Comparison of ENCODE assay signal across 8 cellular contexts in the genomic region with DNA sequence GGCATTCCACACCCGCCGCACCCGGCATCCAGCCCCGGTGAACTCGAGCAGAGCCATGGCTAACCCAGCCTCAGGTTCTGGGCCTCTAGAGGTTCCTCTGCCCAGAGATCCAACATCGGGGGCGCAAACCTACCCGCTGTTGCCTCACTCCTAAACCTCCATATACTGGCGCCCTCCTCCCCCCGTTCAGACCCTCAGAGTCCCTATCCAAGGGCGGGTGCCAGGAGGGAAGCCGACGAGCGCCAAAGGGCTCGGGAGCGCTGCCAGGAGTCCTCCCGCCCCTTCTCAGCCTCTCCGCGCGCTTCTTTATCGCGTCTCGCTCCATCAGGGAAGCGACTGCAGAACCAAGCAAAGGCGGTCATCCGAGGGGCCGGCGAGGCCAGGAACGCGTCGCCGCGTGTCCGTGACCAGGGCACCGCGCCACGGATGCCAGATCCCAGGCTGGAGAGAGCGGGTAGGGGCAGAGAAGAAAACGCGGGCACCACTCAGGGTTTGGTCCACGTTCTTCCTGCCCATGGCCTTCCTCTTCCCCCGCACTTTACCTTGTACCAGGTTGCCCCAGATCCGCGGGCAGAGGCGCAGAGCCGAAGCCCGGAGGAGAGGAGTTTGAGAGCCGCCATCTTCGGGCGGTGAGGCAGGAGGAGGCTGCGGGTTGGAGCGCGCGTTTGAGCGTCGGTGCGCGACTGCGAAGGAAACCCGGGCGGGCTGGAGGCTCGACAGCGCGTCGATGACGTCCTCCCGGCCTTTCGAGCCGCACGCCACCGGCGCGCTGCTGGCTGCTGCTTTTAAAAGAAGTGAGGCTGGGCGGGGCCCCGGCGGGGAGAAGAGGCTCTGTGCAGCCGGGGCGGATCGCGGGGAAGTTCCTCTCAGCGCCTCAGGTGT. TPM values are rescaled to one million over a fixed set of nuclear protein-coding genes. Genes with fewer than 3 reads are reported as not detected.
A peak's percentile ranks its signal among the peaks of the same experiment; 100 is the strongest.
DNase-seq lines count a peak whose midpoint lies in the region; ATAC-seq and TF ChIP-seq lines count a peak whose summit lies in the region.

OXCT1 (minus strand) TSS at position 687 of the 882 bp plus-strand sequence; CDS start at position 620, 67 bp downstream.

- no peak for TF ChIP-seq RAD21 in SK-N-SH (IDR thresholded peaks at IDR 0.05; ENCODE audit: low read length)

- no peaks in the 10 kb centered on the region for H4K20me1 ChIP-seq in SK-N-SH (ENCODE audit: insufficient read depth)

- H2AFZ ChIP-seq in SK-N-SH (ENCODE audit: low read depth): peak within 1 kb of the TSS; percentile 96

- peak within 1 kb of the TSS; percentile 92 for H3K4me3 Mint-ChIP-seq in HFFc6

- H3K9me2 ChIP-seq in SK-N-SH: no peaks in the 10 kb centered on the region

- POLR2A ChIA-PET in SK-N-SH (lab: Yijun Ruan, JAX): interaction anchor here (0.6 to 1.4 kb wide), 3 partner anchors 34 to 1176 kb away, joined by 5 to 10 read pairs (median 9); partner anchors contain the start of gene RIMOC1

- DNase-seq in HFFc6 (peak; percentile 78), NAMALWA (ENCODE audit: low spot score) (peak; percentile 96), SK-N-SH (peak; percentile 88), Right ventricle myocardium inferior (ENCODE audit: missing footprints) (peak; percentile 94), ovary (peak; percentile 75 to 88 (median 83)), thyroid gland (peak; percentile 83 to 87)
- DNase-seq in activated naive CD4-positive, alpha-beta T cell treated with anti-CD3 and anti-CD28 coated beads, Interleukin-2, amount 50 U/mL, for 72 hours (ENCODE audit: low spot score in 2 of 2): peak; percentile 89 to 93

- intact Hi-C loops in Right ventricle myocardium inferior (cut with DNase I): loop anchor here (1.0 to 10.0 kb wide), 2 partner anchors 34 to 555 kb away; partner anchors contain the start of genes GHR and RIMOC1
- intact Hi-C loops in ovary (cut with DNase I): loop anchor here in 1 of 4 donors (10.0 kb wide), 1 partner anchor 895 kb away; no protein-coding TSS in a partner anchor
- intact Hi-C loops in thyroid gland (cut with DNase I): no loop called here

- H3K36me3 Mint-ChIP-seq in HFFc6 (ENCODE audit: low read depth): no peaks in the 10 kb centered on the region; the same call in 1 of the 2 replicates
- peaks cover 6 to 25% of the 10 kb centered on the region in 2 donors for H3K36me3 Mint-ChIP-seq in activated naive CD4-positive, alpha-beta T cell treated with anti-CD3 and anti-CD28 coated beads, Interleukin-2, amount 50 U/mL, for 72 hours

- H3K4me2 ChIP-seq in SK-N-SH: peak within 1 kb of the TSS; percentile 94

- no peak for TF ChIP-seq EP300 in SK-N-SH (IDR thresholded peaks at IDR 0.05; ENCODE audit: borderline replicate concordance in 1 of 2, low read depth in 1 of 2, low read length in 1 of 2)
- no peak for TF ChIP-seq EP300 in ovary (IDR thresholded peaks at IDR 0.05)

- H3K4me1 Mint-ChIP-seq in HFFc6 (ENCODE audit: low read depth): peaks cover 33% of the 10 kb centered on the region

- CTCF ChIA-PET in SK-N-SH (lab: Yijun Ruan, JAX): interaction anchor here (1.3 to 5.7 kb wide), 3 partner anchors 13 to 187 kb away, joined by 4 to 46 read pairs (median 5); no protein-coding TSS in a partner anchor

- TF ChIP-seq POLR2A in ovary (IDR thresholded peaks at IDR 0.05): peak; percentile 72
- peak in 1 of 2 donors; percentile 89 for TF ChIP-seq POLR2A in thyroid gland (IDR thresholded peaks at IDR 0.05)

- peak; percentile 91 to 95 for ATAC-seq in activated naive CD4-positive, alpha-beta T cell treated with anti-CD3 and anti-CD28 coated beads, Interleukin-2, amount 50 U/mL, for 72 hours
- peak; percentile 82 for ATAC-seq in Right ventricle myocardium inferior

- no peaks in the 10 kb centered on the region; the same call in 1 of the 2 replicates for H3K27me3 Mint-ChIP-seq in HFFc6 (ENCODE audit: insufficient read depth)

- no peaks in the 10 kb centered on the region for H3K36me3 ChIP-seq in SK-N-SH (replicated peaks in 1 of 2; ENCODE audit: control insufficient read depth in 1 of 2, insufficient read depth in 2 of 2, low read length in 1 of 2)
- H3K36me3 ChIP-seq in ovary: no peaks in the 10 kb centered on the region
- no peaks in the 10 kb centered on the region for H3K36me3 ChIP-seq in thyroid gland

- H3K9me3 ChIP-seq in SK-N-SH: no peaks in the 10 kb centered on the region
- H3K9me3 ChIP-seq in ovary: no peaks in the 10 kb centered on the region
- H3K9me3 ChIP-seq in thyroid gland: no peaks in the 10 kb centered on the region

- H3F3A ChIP-seq in SK-N-SH (replicated peaks; ENCODE audit: insufficient read depth): peaks cover 4% of the 10 kb centered on the region

- TF ChIP-seq CTCF in HFFc6 (IDR thresholded peaks at IDR 0.05) (no peak), SK-N-SH (IDR thresholded peaks at IDR 0.05) (no peak), ovary (IDR thresholded peaks at IDR 0.05) (no peak), thyroid gland (IDR thresholded peaks at IDR 0.05) (no peak)

- peak within 1 kb of the TSS; percentile 84 for H3K9ac ChIP-seq in SK-N-SH

- H3K27ac Mint-ChIP-seq in HFFc6: peak within 1 kb of the TSS; percentile 82
- H3K27ac Mint-ChIP-seq in activated naive CD4-positive, alpha-beta T cell treated with anti-CD3 and anti-CD28 coated beads, Interleukin-2, amount 50 U/mL, for 72 hours: peak within 1 kb of the TSS; percentile 92 to 93

- H3K4me1 ChIP-seq in SK-N-SH (ENCODE audit: control insufficient read depth in 1 of 2, insufficient read depth in 2 of 2, low read depth in 1 of 2, low read length in 1 of 2) (peaks cover 6 to 12% of the 10 kb centered on the region in 2 experiments; a peak in 1 of 4 replicates), ovary (ENCODE audit: insufficient read depth) (peaks cover 4% of the 10 kb centered on the region), thyroid gland (peaks cover 16 to 28% of the 10 kb centered on the region in 2 donors)

- H3K27ac ChIP-seq in SK-N-SH (ENCODE audit: low read depth in 2 of 2, low read length in 1 of 2): peak within 1 kb of the TSS; percentile 72 to 89
- H3K27ac ChIP-seq in ovary: peak within 1 kb of the TSS; percentile 94 to 98
- peak within 1 kb of the TSS; percentile 74 to 92 (median 90) for H3K27ac ChIP-seq in thyroid gland

- H3K4me3 ChIP-seq in GM08714 (ENCODE audit: low read length): peak within 1 kb of the TSS; percentile 85
- H3K4me3 ChIP-seq in SK-N-SH (ENCODE audit: low read depth in 2 of 2, low read length in 1 of 2): peak within 1 kb of the TSS; percentile 85 to 91
- H3K4me3 ChIP-seq in ovary: peak within 1 kb of the TSS; percentile 70
- H3K4me3 ChIP-seq in thyroid gland (replicated peaks in 1 of 3): peak within 1 kb of the TSS; percentile 46 to 86 (median 80)

- peaks cover 10% of the 10 kb centered on the region for H3K79me2 ChIP-seq in SK-N-SH (ENCODE audit: insufficient read depth)

- no peaks in the 10 kb centered on the region for H3K27me3 ChIP-seq in SK-N-SH (ENCODE audit: insufficient read depth)
- no peaks in the 10 kb centered on the region for H3K27me3 ChIP-seq in ovary
- H3K27me3 ChIP-seq in thyroid gland: no peaks in the 10 kb centered on the region

- no peaks in the 10 kb centered on the region for H3K9me3 Mint-ChIP-seq in HFFc6
- no peaks in the 10 kb centered on the region for H3K9me3 Mint-ChIP-seq in activated naive CD4-positive, alpha-beta T cell treated with anti-CD3 and anti-CD28 coated beads, Interleukin-2, amount 50 U/mL, for 72 hours

- 2% methylated on average over 47 of the region's 81 CpGs for WGBS in SK-N-SH (ENCODE audit: low lambda C conversion rate)
- WGBS in ovary, 3 donors: 0 to 1% (median 0%) methylated on average over 65 to 81 of the region's 81 CpGs
- 0 to 2% methylated on average over 45 to 54 of the region's 81 CpGs for WGBS in thyroid gland, 2 donors

TF ChIP-seq in SK-N-SH, 30 proteins besides CTCF, POLR2A, EP300 and RAD21 (continues in another document):
- TF ChIP-seq NRF1 (IDR thresholded peaks at IDR 0.05; ENCODE audit: low read depth, low read length): peak; percentile 46; the same call in 1 of the 2 replicates
- TF ChIP-seq TAF1 (IDR thresholded peaks at IDR 0.05; ENCODE audit: borderline replicate concordance, low read depth, low read length): peak; percentile 77; the same call in 1 of the 2 replicates
- peak; percentile 51; the same call in 1 of the 2 replicates for TF ChIP-seq POLR2AphosphoS5 (IDR thresholded peaks at IDR 0.05; ENCODE audit: low read depth, low read length)
- TF ChIP-seq NFIC (IDR thresholded peaks at IDR 0.05; ENCODE audit: borderline replicate concordance): peak; percentile 52
- TF ChIP-seq MXI1 (IDR thresholded peaks at IDR 0.05; ENCODE audit: low read depth, low read length): peak; percentile 69; the same call in 1 of the 2 replicates
- TF ChIP-seq FOXJ3 (CRISPR knock-in tag; IDR thresholded peaks at IDR 0.05): no peak
- TF ChIP-seq TEAD4 (IDR thresholded peaks at IDR 0.05; ENCODE audit: borderline replicate concordance, insufficient read depth): peak; percentile 1; the same call in 1 of the 2 replicates
- peak; percentile 83 for TF ChIP-seq YY1 (IDR thresholded peaks at IDR 0.05; ENCODE audit: low read depth)
- peak; percentile 44; the same call in 1 of the 2 replicates for TF ChIP-seq SIN3A (IDR thresholded peaks at IDR 0.05; ENCODE audit: borderline replicate concordance, low read depth, low read length)
- TF ChIP-seq GABPA (IDR thresholded peaks at IDR 0.05; ENCODE audit: low read depth): 0 out of 2 replicates have a peak, but pooled peaks have one; percentile 9
- no peak for TF ChIP-seq IRF3 (IDR thresholded peaks at IDR 0.05; ENCODE audit: low read depth, low read length)

RNA-seq across cellular contexts. Expression of gene OXCT1, which starts in this region (rescaled TPM):
- 10 to 100 TPM; 40.4 to 44.0 (median 40.8) TPM for total RNA-seq in HFFc6 (2021; fragmentation: NEBNext Ultra II Directional; extraction: Animal tissue kit (Norgen Biotek cat#: 25700))
- polyA plus RNA-seq in SK-N-SH (2012; rRNA removed): 11.7 and 14.9 TPM in 2 replicates
- polyA plus RNA-seq in SK-N-SH (2012; cell fraction: cytosol; rRNA removed): 18.4 and 20.9 TPM in 2 replicates
- polyA plus RNA-seq in SK-N-SH (2012; cell fraction: nucleus; rRNA removed): 6.4 and 12.6 TPM in 2 replicates
- 10 to 100 TPM; 74.5 to 85.5 TPM for total RNA-seq in activated naive CD4-positive, alpha-beta T cell treated with anti-CD3 and anti-CD28 coated beads, Interleukin-2, amount 50 U/mL, for 72 hours
- 128 TPM for total RNA-seq in Right ventricle myocardium inferior
- total RNA-seq in ovary: 10 to 100 TPM in 6 of 7 donors, 1 to 10 TPM in 1; 9.0 to 20.9 (median 15.4) TPM
- 10 to 100 TPM; 15.0 to 29.8 TPM for polyA plus RNA-seq in ovary
- 100 to 1,000 TPM in 1 of 4 donors, 10 to 100 TPM in 3; 19.5 to 335 (median 25.1) TPM for total RNA-seq in thyroid gland

Comparison
In these comparisons a context has a peak if more than half of its experiments do, and no peak if none do; other contexts are left out.
1. Peak in every context shown above with its lines: DNase-seq, ATAC-seq, H3K4me3 ChIP-seq and H3K27ac ChIP-seq.